25 cellular contexts compared by ENCODE assay signal in genomic region chr19:6713773-6714692, GRCh38. TPM values are rescaled to one million over a fixed set of nuclear protein-coding genes. Genes with fewer than 3 reads are reported as not detected.
A peak's percentile ranks its signal among the peaks of the same experiment; 100 is the strongest.
DNase-seq lines count a peak whose midpoint lies in the region; ATAC-seq and TF ChIP-seq lines count a peak whose summit lies in the region.
"Had no signal": no experiment of that assay in that cellular context is flagged by ENCODE, and none has a peak within 500 bp of the region (broad histone marks: within the 10 kb centered on the region; RNA-seq: fewer than 3 reads in every experiment).

No MANE protein-coding gene starts in this region.

- H3K4me3 ChIP-seq in coronary artery (no peak overlapping the region), right lobe of liver (no peak overlapping the region)
- H3K4me3 ChIP-seq: BLaER1 treated with 17β-estradiol and CSF1 and Interleukin-3, amounts not matched to agents 10 nM and 100 nM; Peyer's patch; SJSA1 had no signal

- H3K4me3 Mint-ChIP-seq in activated CD8-positive, alpha-beta T cell treated with anti-CD3 and anti-CD28 coated beads, Interleukin-2, amount 10 ng/mL, durations not matched to agents 7 days and 5 days: no peak overlapping the region
- H3K4me3 Mint-ChIP-seq in activated CD8-positive, alpha-beta T cell treated with anti-CD3 and anti-CD28 coated beads for 36 hours: no peak overlapping the region
- H3K4me3 Mint-ChIP-seq in CD14-positive monocyte: no peak overlapping the region
- H3K4me3 Mint-ChIP-seq: CD8-positive, alpha-beta T cell had no signal

- H3K4me1 Mint-ChIP-seq in activated CD8-positive, alpha-beta T cell treated with anti-CD3 and anti-CD28 coated beads, Interleukin-2, amount 10 ng/mL, durations not matched to agents 7 days and 5 days (ENCODE audit: low read depth): peaks cover 24% of the 10 kb centered on the region
- H3K4me1 Mint-ChIP-seq in activated CD8-positive, alpha-beta T cell treated with anti-CD3 and anti-CD28 coated beads for 36 hours (ENCODE audit: low read depth): peaks cover 15% of the 10 kb centered on the region
- peaks cover 9% of the 10 kb centered on the region for H3K4me1 Mint-ChIP-seq in CD14-positive monocyte

- TF ChIP-seq CTCF in activated CD8-positive, alpha-beta T cell treated with anti-CD3 and anti-CD28 coated beads for 36 hours (IDR thresholded peaks at IDR 0.05): no peak
- TF ChIP-seq CTCF in CD14-positive monocyte (IDR thresholded peaks at IDR 0.05) (no peak), coronary artery (IDR thresholded peaks at IDR 0.05) (no peak), right lobe of liver (IDR thresholded peaks at IDR 0.05) (no peak)

- WGBS in right lobe of liver (ENCODE audit: insufficient coverage, low coverage, low lambda C conversion rate, missing lambda C conversion rate): 34% methylated on average over 20 of the region's 24 CpGs

- H3K4me1 ChIP-seq in right lobe of liver: peaks cover 0 to 22% (median 4%) of the 10 kb centered on the region in 4 donors
- H3K4me1 ChIP-seq: Peyer's patch, SJSA1 had no signal

- H3K27ac ChIP-seq in coronary artery (no peak overlapping the region), right lobe of liver (no peak overlapping the region)
- H3K27ac ChIP-seq: 22Rv1; BLaER1 treated with 17β-estradiol and CSF1 and Interleukin-3, amounts not matched to agents 10 nM and 100 nM; Peyer's patch; SJSA1 had no signal

- ATAC-seq in activated CD8-positive, alpha-beta T cell treated with anti-CD3 and anti-CD28 coated beads, Interleukin-2, amount 10 ng/mL, durations not matched to agents 7 days and 5 days: no peak
- ATAC-seq in activated CD8-positive, alpha-beta T cell treated with anti-CD3 and anti-CD28 coated beads for 36 hours: no peak
- peak; percentile 3 to 21 (median 13) for ATAC-seq in right lobe of liver
- ATAC-seq: CD8-positive, alpha-beta T cell had no signal

- H3K27me3 Mint-ChIP-seq in activated CD8-positive, alpha-beta T cell treated with anti-CD3 and anti-CD28 coated beads, Interleukin-2, amount 10 ng/mL, durations not matched to agents 7 days and 5 days (ENCODE audit: low read depth): peaks cover 33% of the 10 kb centered on the region
- peaks cover 17% of the 10 kb centered on the region for H3K27me3 Mint-ChIP-seq in activated CD8-positive, alpha-beta T cell treated with anti-CD3 and anti-CD28 coated beads for 36 hours
- peaks cover 35 to 47% (median 40%) of the 10 kb centered on the region in 3 donors for H3K27me3 Mint-ChIP-seq in CD14-positive monocyte (ENCODE audit: low read depth in 3 of 3)

- H3K36me3 Mint-ChIP-seq in activated CD8-positive, alpha-beta T cell treated with anti-CD3 and anti-CD28 coated beads, Interleukin-2, amount 10 ng/mL, durations not matched to agents 7 days and 5 days (ENCODE audit: low read depth): no peaks in the 10 kb centered on the region
- H3K36me3 Mint-ChIP-seq in activated CD8-positive, alpha-beta T cell treated with anti-CD3 and anti-CD28 coated beads for 36 hours (ENCODE audit: low read depth): no peaks in the 10 kb centered on the region
- no peaks in the 10 kb centered on the region for H3K36me3 Mint-ChIP-seq in CD14-positive monocyte
- H3K36me3 Mint-ChIP-seq: CD8-positive, alpha-beta T cell had no signal

- CTCF ChIA-PET in activated CD8-positive, alpha-beta T cell treated with anti-CD3 and anti-CD28 coated beads, Interleukin-2, amount 10 ng/mL, durations not matched to agents 7 days and 5 days (lab: Charles Lee): no interaction called here
- CTCF ChIA-PET in activated CD8-positive, alpha-beta T cell treated with anti-CD3 and anti-CD28 coated beads for 36 hours (lab: Charles Lee): no interaction called here

- peak overlapping the region; percentile 24 for H3K27ac Mint-ChIP-seq in activated CD8-positive, alpha-beta T cell treated with anti-CD3 and anti-CD28 coated beads, Interleukin-2, amount 10 ng/mL, durations not matched to agents 7 days and 5 days
- no peak overlapping the region for H3K27ac Mint-ChIP-seq in activated CD8-positive, alpha-beta T cell treated with anti-CD3 and anti-CD28 coated beads for 36 hours
- H3K27ac Mint-ChIP-seq in CD14-positive monocyte: no peak overlapping the region
- H3K27ac Mint-ChIP-seq: CD8-positive, alpha-beta T cell had no signal

- POLR2A ChIA-PET in activated CD8-positive, alpha-beta T cell treated with anti-CD3 and anti-CD28 coated beads, Interleukin-2, amount 10 ng/mL, durations not matched to agents 7 days and 5 days (lab: Charles Lee): no interaction called here
- POLR2A ChIA-PET in activated CD8-positive, alpha-beta T cell treated with anti-CD3 and anti-CD28 coated beads for 36 hours (lab: Charles Lee): no interaction called here

- TF ChIP-seq POLR2A in right lobe of liver (IDR thresholded peaks at IDR 0.05): peak; percentile 66

- no peak for DNase-seq in activated CD8-positive, alpha-beta T cell treated with anti-CD3 and anti-CD28 coated beads, Interleukin-2, amount 10 ng/mL, durations not matched to agents 7 days and 5 days
- no peak for DNase-seq in activated CD8-positive, alpha-beta T cell treated with anti-CD3 and anti-CD28 coated beads for 36 hours
- DNase-seq in CD14-positive monocyte (ENCODE audit: low spot score) (peak; percentile 28), coronary artery (ENCODE audit: low spot score) (peak; percentile 62), right lobe of liver (peak in 2 of 3 donors; percentile 73 to 83), AG08395 (ENCODE audit: low spot score) (no peak), COLO829 (ENCODE audit: low spot score) (no peak), mesenteric fat pad (ENCODE audit: low spot score) (no peak)
- DNase-seq: ACHN; Calu3; CD8-positive, alpha-beta T cell; DMS53; GDM1; MM.1S; NCI-H1048; NCI-H1436; NCI-H1930; NCI-H2227 treated with DMSO at 0.1 percent for 48 hours; NCI-H510A; NCI-H748 treated with DMSO at 0.1 percent for 48 hours; NK-92 treated with Interleukin-12 subunit alpha and Interleukin-12 subunit beta, amount 100 ng/mL, for 24 hours; Peyer's patch had no signal

- intact Hi-C loops in activated CD8-positive, alpha-beta T cell treated with anti-CD3 and anti-CD28 coated beads for 36 hours (cut with micrococcal nuclease): no loop called here
- intact Hi-C loops in CD14-positive monocyte (cut with micrococcal nuclease): loop anchor here in 1 of 2 donors (5.0 kb wide), 1 partner anchor 82 kb away; no protein-coding TSS in a partner anchor
- intact Hi-C loops in right lobe of liver (cut with DNase I): no loop called here

- H3K9me3 ChIP-seq in right lobe of liver: no peaks in the 10 kb centered on the region
- H3K9me3 ChIP-seq: BLaER1 treated with 17β-estradiol and CSF1 and Interleukin-3, amounts not matched to agents 10 nM and 100 nM; Peyer's patch had no signal

- H3K27me3 ChIP-seq in right lobe of liver: no peaks in the 10 kb centered on the region
- H3K27me3 ChIP-seq: Peyer's patch had no signal

- peaks cover 8 to 67% (median 43%) of the 10 kb centered on the region in 4 donors for H3K36me3 ChIP-seq in right lobe of liver
- H3K36me3 ChIP-seq: Peyer's patch, SJSA1 had no signal

- no peaks in the 10 kb centered on the region for H3K9me3 Mint-ChIP-seq in activated CD8-positive, alpha-beta T cell treated with anti-CD3 and anti-CD28 coated beads, Interleukin-2, amount 10 ng/mL, durations not matched to agents 7 days and 5 days (ENCODE audit: insufficient read depth)
- no peaks in the 10 kb centered on the region for H3K9me3 Mint-ChIP-seq in activated CD8-positive, alpha-beta T cell treated with anti-CD3 and anti-CD28 coated beads for 36 hours
- H3K9me3 Mint-ChIP-seq in CD14-positive monocyte: peaks cover 0 to 16% (median 3%) of the 10 kb centered on the region in 7 donors
- H3K9me3 Mint-ChIP-seq: CD8-positive, alpha-beta T cell had no signal

RNA-seq across cellular contexts. Expression of gene C3, which starts 6.4 kb away (rescaled TPM):
- 1 to 10 TPM in 1 of 2 experiments, under 1 TPM in 1; 0.52 to 1.2 TPM for total RNA-seq in activated CD8-positive, alpha-beta T cell treated with anti-CD3 and anti-CD28 coated beads, Interleukin-2, amount 10 ng/mL, durations not matched to agents 7 days and 5 days
- 1 to 10 TPM in 1 of 2 experiments, under 1 TPM in 1; 0.34 to 1.1 TPM for total RNA-seq in activated CD8-positive, alpha-beta T cell treated with anti-CD3 and anti-CD28 coated beads for 36 hours
- polyA plus RNA-seq in CD14-positive monocyte: 1 to 10 TPM; 2.4 to 3.2 TPM
- over 10,000 TPM; 10,569 to 17,502 (median 15,749) TPM for total RNA-seq in right lobe of liver
- 1,009 TPM for total RNA-seq in mesenteric fat pad
- total RNA-seq: CD8-positive, alpha-beta T cell; SJSA1 had no signal

RNA-seq across cellular contexts. Expression of gene GPR108, which starts 23.3 kb away (rescaled TPM):
- 10 to 100 TPM; 76.7 to 85.6 TPM for total RNA-seq in activated CD8-positive, alpha-beta T cell treated with anti-CD3 and anti-CD28 coated beads, Interleukin-2, amount 10 ng/mL, durations not matched to agents 7 days and 5 days
- total RNA-seq in activated CD8-positive, alpha-beta T cell treated with anti-CD3 and anti-CD28 coated beads for 36 hours: 10 to 100 TPM; 58.2 to 64.8 TPM
- 100 to 1,000 TPM; 129 to 147 TPM for polyA plus RNA-seq in CD14-positive monocyte
- total RNA-seq in right lobe of liver: 10 to 100 TPM; 22.3 to 53.0 (median 41.3) TPM
- total RNA-seq in mesenteric fat pad: 55.4 TPM

RNA-seq across cellular contexts. Expression of gene TRIP10, which starts 25.4 kb away (rescaled TPM):
- 10 to 100 TPM; 13.9 to 15.2 TPM for total RNA-seq in activated CD8-positive, alpha-beta T cell treated with anti-CD3 and anti-CD28 coated beads, Interleukin-2, amount 10 ng/mL, durations not matched to agents 7 days and 5 days
- 10 to 100 TPM; 33.8 to 34.3 TPM for total RNA-seq in activated CD8-positive, alpha-beta T cell treated with anti-CD3 and anti-CD28 coated beads for 36 hours
- polyA plus RNA-seq in CD14-positive monocyte: 1 to 10 TPM; 1.5 to 1.9 TPM
- total RNA-seq in right lobe of liver (10 to 100 TPM in 2 of 6 experiments, 1 to 10 TPM in 4; 7.5 to 14.9 (median 9.3) TPM), mesenteric fat pad (88.3 TPM)

RNA-seq across cellular contexts. Expression of gene TNFSF14, which starts 44.1 kb away (rescaled TPM):
- total RNA-seq in activated CD8-positive, alpha-beta T cell treated with anti-CD3 and anti-CD28 coated beads, Interleukin-2, amount 10 ng/mL, durations not matched to agents 7 days and 5 days: 10 to 100 TPM; 47.1 to 47.6 TPM
- 10 to 100 TPM; 41.7 to 43.8 TPM for total RNA-seq in activated CD8-positive, alpha-beta T cell treated with anti-CD3 and anti-CD28 coated beads for 36 hours
- 1 to 10 TPM in 1 of 2 donors, under 1 TPM in 1; 0.81 to 4.5 TPM for polyA plus RNA-seq in CD14-positive monocyte
- 10 to 100 TPM in 3 of 6 experiments, 1 to 10 TPM in 3; 6.4 to 71.1 (median 14.6) TPM for total RNA-seq in right lobe of liver
- total RNA-seq in mesenteric fat pad: 4.5 TPM
- total RNA-seq: SJSA1 had no signal

RNA-seq across cellular contexts. Expression of gene SH2D3A, which starts 53.2 kb away (rescaled TPM):
- 10 to 100 TPM; 28.2 to 28.5 TPM for total RNA-seq in activated CD8-positive, alpha-beta T cell treated with anti-CD3 and anti-CD28 coated beads, Interleukin-2, amount 10 ng/mL, durations not matched to agents 7 days and 5 days
- total RNA-seq in activated CD8-positive, alpha-beta T cell treated with anti-CD3 and anti-CD28 coated beads for 36 hours: 10 to 100 TPM; 20.6 to 20.9 TPM
- not detected for polyA plus RNA-seq in CD14-positive monocyte
- total RNA-seq in right lobe of liver (1 to 10 TPM in 4 of 6 experiments, under 1 TPM in 2; 0.72 to 2.3 (median 1.3) TPM), mesenteric fat pad (0.55 TPM)
- total RNA-seq: SJSA1 had no signal

Comparison
In these comparisons a context has a peak if more than half of its experiments do, and no peak if none do; other contexts are left out.
1. ATAC-seq: peak in right lobe of liver (4 of 4); none in activated CD8-positive, alpha-beta T cell treated with anti-CD3 and anti-CD28 coated beads, Interleukin-2, amount 10 ng/mL, durations not matched to agents 7 days and 5 days (single experiment) and activated CD8-positive, alpha-beta T cell treated with anti-CD3 and anti-CD28 coated beads for 36 hours (single experiment).
2. DNase-seq: peak in CD14-positive monocyte (single experiment), coronary artery (single experiment) and right lobe of liver (2 of 3); none in activated CD8-positive, alpha-beta T cell treated with anti-CD3 and anti-CD28 coated beads, Interleukin-2, amount 10 ng/mL, durations not matched to agents 7 days and 5 days (single experiment), activated CD8-positive, alpha-beta T cell treated with anti-CD3 and anti-CD28 coated beads for 36 hours (single experiment), AG08395 (single experiment), COLO829 (single experiment) and mesenteric fat pad (single experiment).
3. RNA of gene C3, which starts 6.4 kb away (total RNA-seq): 10,569 to 17,502 TPM in right lobe of liver and 1,009 TPM in mesenteric fat pad (single experiment); 0.52 to 1.2 TPM in activated CD8-positive, alpha-beta T cell treated with anti-CD3 and anti-CD28 coated beads, Interleukin-2, amount 10 ng/mL, durations not matched to agents 7 days and 5 days and 0.34 to 1.1 TPM in activated CD8-positive, alpha-beta T cell treated with anti-CD3 and anti-CD28 coated beads for 36 hours; every median in the first group is over 100 times any median in the second.